21 cellular contexts compared by ENCODE assay signal in the genomic region with DNA sequence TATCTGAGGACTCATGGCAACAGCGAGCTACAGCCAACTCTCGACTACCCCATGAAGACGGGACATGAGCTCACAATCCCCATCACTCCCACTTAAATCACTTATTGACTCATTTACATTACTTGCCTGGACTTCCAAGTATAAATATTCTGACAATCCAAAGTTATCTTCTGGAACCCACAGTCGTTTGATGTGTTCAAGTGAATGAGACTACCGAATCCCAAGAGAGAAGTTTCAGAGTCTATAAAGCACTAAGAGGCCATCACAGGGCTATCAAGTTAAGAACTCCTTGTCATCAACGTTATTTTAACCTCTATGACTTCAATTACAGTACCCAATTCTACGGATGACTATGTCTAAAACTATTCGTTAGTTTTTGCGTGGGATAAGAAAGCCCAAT.
"Had no signal": no experiment of that assay in that cellular context is flagged by ENCODE, and none has a peak within 500 bp of the region (broad histone marks: within the 10 kb centered on the region; RNA-seq: fewer than 3 reads in every experiment).

No MANE protein-coding gene starts in this region.

- H3K27me3 ChIP-seq: adrenal gland, esophagus squamous epithelium, foreskin keratinocyte, right lobe of liver, thyroid gland had no signal

- H3K9me3 ChIP-seq: adrenal gland, esophagus squamous epithelium, prostate gland, right lobe of liver, thyroid gland had no signal

- FAIRE-seq: endothelial cell of umbilical vein had no signal

- H3K36me3 ChIP-seq: prostate gland had no signal

- DNase-seq: activated CD4-positive, alpha-beta T cell treated with anti-CD3 and anti-CD28 coated beads for 4 hours; activated CD8-positive, alpha-beta T cell treated with anti-CD3 and anti-CD28 coated beads for 36 hours; activated effector memory CD4-positive, alpha-beta T cell treated with Interleukin-2 at 50 U/mL for 16 hours; activated naive CD4-positive, alpha-beta T cell treated with anti-CD3 and anti-CD28 coated beads, Interleukin-2, amount 50 U/mL, for 16 hours; activated T-cell treated with anti-CD3 and anti-CD28 coated beads, Interleukin-2, amount 50 U/mL, for 4 hours; central memory CD4-positive, alpha-beta T cell; cortex of kidney; effector CD4-positive, alpha-beta T cell; esophagus squamous epithelium; foreskin keratinocyte; mesenchymal stem cell; natural killer cell; occipital lobe; right lobe of liver; stimulated activated CD4-positive, alpha-beta T cell treated with anti-CD3 and anti-CD28 coated beads, Interleukin-1b, Interleukin-23, amount 100 ng/mL, for 48 hours; stimulated activated naive CD8-positive, alpha-beta T cell treated with anti-CD3 and anti-CD28 coated beads, Interleukin-15, amount 100 ng/mL, for 72 hours; thyroid gland had no signal

- H3K4me3 ChIP-seq: adrenal gland, esophagus squamous epithelium, prostate gland, right lobe of liver, thyroid gland had no signal

- H3K27ac Mint-ChIP-seq: activated CD8-positive, alpha-beta T cell treated with anti-CD3 and anti-CD28 coated beads for 36 hours; natural killer cell; T-helper 1 cell treated with Interleukin-12 subunit alpha and Interleukin-12 subunit beta and Interleukin-4 antibody, amounts not matched to agents 30 μg/mL and 1 μg/mL, for 36 hours had no signal

- H3K9me3 Mint-ChIP-seq: activated CD8-positive, alpha-beta T cell treated with anti-CD3 and anti-CD28 coated beads for 36 hours; activated T-cell treated with anti-CD3 and anti-CD28 coated beads, Interleukin-2, amount 50 U/mL, for 4 hours; natural killer cell; stimulated activated naive CD8-positive, alpha-beta T cell treated with anti-CD3 and anti-CD28 coated beads, Interleukin-15, amount 100 ng/mL, for 72 hours had no signal

- H3K4me1 ChIP-seq: adrenal gland, esophagus squamous epithelium, foreskin keratinocyte, prostate gland, right lobe of liver had no signal

- H3K27me3 Mint-ChIP-seq: activated CD8-positive, alpha-beta T cell treated with anti-CD3 and anti-CD28 coated beads for 36 hours; stimulated activated naive CD8-positive, alpha-beta T cell treated with anti-CD3 and anti-CD28 coated beads, Interleukin-15, amount 100 ng/mL, for 72 hours had no signal

- H3K27ac ChIP-seq: adrenal gland, esophagus squamous epithelium, foreskin keratinocyte, prostate gland, right lobe of liver, thyroid gland had no signal

- H3K4me3 Mint-ChIP-seq: activated CD8-positive, alpha-beta T cell treated with anti-CD3 and anti-CD28 coated beads for 36 hours; activated T-cell treated with anti-CD3 and anti-CD28 coated beads, Interleukin-2, amount 50 U/mL, for 4 hours; natural killer cell; stimulated activated naive CD8-positive, alpha-beta T cell treated with anti-CD3 and anti-CD28 coated beads, Interleukin-15, amount 100 ng/mL, for 72 hours; T-helper 1 cell treated with Interleukin-12 subunit alpha and Interleukin-12 subunit beta and Interleukin-4 antibody, amounts not matched to agents 30 μg/mL and 1 μg/mL, for 36 hours had no signal

- ATAC-seq: activated CD8-positive, alpha-beta T cell treated with anti-CD3 and anti-CD28 coated beads for 36 hours; activated T-cell treated with anti-CD3 and anti-CD28 coated beads, Interleukin-2, amount 50 U/mL, for 4 hours; foreskin keratinocyte; natural killer cell; right lobe of liver; stimulated activated naive CD8-positive, alpha-beta T cell treated with anti-CD3 and anti-CD28 coated beads, Interleukin-15, amount 100 ng/mL, for 72 hours had no signal
